Comparison of ENCODE assay signal across 8 cellular contexts in the genomic region with DNA sequence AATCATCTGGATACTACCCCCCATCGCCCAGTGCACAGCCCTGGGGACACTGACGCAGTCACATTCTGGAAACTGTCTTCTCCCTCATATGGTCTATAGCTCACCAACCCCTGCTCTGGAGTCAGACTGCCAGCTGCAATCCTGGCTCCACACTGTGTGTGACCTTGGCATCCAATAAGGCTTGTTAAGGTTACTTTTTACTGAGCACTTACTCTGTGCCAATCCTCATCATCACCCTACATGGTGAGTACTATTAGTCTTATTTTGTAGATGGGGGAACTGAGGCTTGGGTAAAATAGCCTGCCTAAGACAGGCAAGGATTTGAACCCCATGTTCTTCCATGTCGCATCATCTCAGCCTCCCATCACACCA. TPM values are rescaled to one million over a fixed set of nuclear protein-coding genes. Genes with fewer than 3 reads are reported as not detected.
A peak's percentile ranks its signal among the peaks of the same experiment; 100 is the strongest.
DNase-seq lines count a peak whose midpoint lies in the region; ATAC-seq and TF ChIP-seq lines count a peak whose summit lies in the region.

No MANE protein-coding gene starts in this region.

- peaks cover 30% of the 10 kb centered on the region for H3F3A ChIP-seq in smooth muscle cell (ENCODE audit: low read depth)

- CTCF ChIA-PET in HEK293 (lab: Yijun Ruan, JAX): interaction anchor here (0.5 to 8.6 kb wide), 23 partner anchors 7 to 267 kb away, joined by 3 to 111 read pairs (median 5); a partner anchor contains a TSS
- CTCF ChIA-PET in activated CD8-positive, alpha-beta T cell treated with anti-CD3 and anti-CD28 coated beads, Interleukin-2, amount 10 ng/mL, durations not matched to agents 7 days and 5 days (lab: Charles Lee): interaction anchor here (0.6 to 10.5 kb wide), 18 partner anchors 10 to 273 kb away, joined by 4 to 113 read pairs (median 8); a partner anchor contains a TSS

- H3K9ac ChIP-seq in smooth muscle cell (ENCODE audit: low read depth): no peak overlapping the region

- peaks cover 3% of the 10 kb centered on the region for H3K27me3 Mint-ChIP-seq in activated CD8-positive, alpha-beta T cell treated with anti-CD3 and anti-CD28 coated beads, Interleukin-2, amount 10 ng/mL, durations not matched to agents 7 days and 5 days (ENCODE audit: low read depth)

- H3K79me2 ChIP-seq in smooth muscle cell (ENCODE audit: low read depth): peaks cover 74% of the 10 kb centered on the region

- H3K4me1 Mint-ChIP-seq in activated CD8-positive, alpha-beta T cell treated with anti-CD3 and anti-CD28 coated beads, Interleukin-2, amount 10 ng/mL, durations not matched to agents 7 days and 5 days (ENCODE audit: low read depth): peaks cover 25% of the 10 kb centered on the region

- DNase-seq in activated CD8-positive, alpha-beta T cell treated with anti-CD3 and anti-CD28 coated beads, Interleukin-2, amount 10 ng/mL, durations not matched to agents 7 days and 5 days: no peak
- no peak for DNase-seq in right atrium auricular region (ENCODE audit: low spot score)
- DNase-seq in smooth muscle cell (lab: John Stamatoyannopoulos, UW; ENCODE audit: unreplicated experiment): no peak
- DNase-seq in pons (ENCODE audit: low spot score): no peak
- no peak for DNase-seq in AG08396 (ENCODE audit: low spot score)

- H3K27ac ChIP-seq in HEK293 (ENCODE audit: extremely low read depth, low read depth, low read length): no peak overlapping the region
- peak overlapping the region; percentile 90 to 96 for H3K27ac ChIP-seq in right atrium auricular region
- peak overlapping the region; percentile 56 for H3K27ac ChIP-seq in smooth muscle cell (ENCODE audit: low read depth)

- peak overlapping the region; percentile 64 for H3K4me3 Mint-ChIP-seq in activated CD8-positive, alpha-beta T cell treated with anti-CD3 and anti-CD28 coated beads, Interleukin-2, amount 10 ng/mL, durations not matched to agents 7 days and 5 days

- WGBS in smooth muscle cell (ENCODE audit: low lambda C conversion rate): 83% methylated on average over 3 of the region's 3 CpGs

- POLR2A ChIA-PET in HEK293 (lab: Yijun Ruan, JAX): interaction anchor here (0.5 to 2.3 kb wide), 5 partner anchors 12 to 580 kb away, joined by 4 to 8 read pairs (median 7); a partner anchor contains a TSS
- POLR2A ChIA-PET in activated CD8-positive, alpha-beta T cell treated with anti-CD3 and anti-CD28 coated beads, Interleukin-2, amount 10 ng/mL, durations not matched to agents 7 days and 5 days (lab: Charles Lee): interaction anchor here (0.6 to 1.7 kb wide), 4 partner anchors 12 to 94 kb away, joined by 3 to 5 read pairs (median 4); no protein-coding TSS in a partner anchor

- peak overlapping the region; percentile 77 for H3K27ac Mint-ChIP-seq in activated CD8-positive, alpha-beta T cell treated with anti-CD3 and anti-CD28 coated beads, Interleukin-2, amount 10 ng/mL, durations not matched to agents 7 days and 5 days

- H3K4me2 ChIP-seq in smooth muscle cell: peak overlapping the region; percentile 83

- H3K9me3 ChIP-seq in HEK293 (ENCODE audit: control insufficient read depth, insufficient read depth, low read depth, low read length) (no peaks in the 10 kb centered on the region), right atrium auricular region (no peaks in the 10 kb centered on the region), smooth muscle cell (replicated peaks; ENCODE audit: low read depth) (no peaks in the 10 kb centered on the region)

- ATAC-seq in activated CD8-positive, alpha-beta T cell treated with anti-CD3 and anti-CD28 coated beads, Interleukin-2, amount 10 ng/mL, durations not matched to agents 7 days and 5 days: no peak
- ATAC-seq in HG03108 (IDR thresholded peaks at IDR 0.05; ENCODE audit: unreplicated experiment) (no peak), HG03460 (IDR thresholded peaks at IDR 0.05; ENCODE audit: unreplicated experiment) (no peak)

- no peak overlapping the region for H3K4me3 ChIP-seq in HEK293 (ENCODE audit: low read depth, low read length)
- peak overlapping the region in 1 of 2 donors; percentile 40 for H3K4me3 ChIP-seq in right atrium auricular region
- peak overlapping the region; percentile 42 for H3K4me3 ChIP-seq in smooth muscle cell

- no peaks in the 10 kb centered on the region for H3K9me3 Mint-ChIP-seq in activated CD8-positive, alpha-beta T cell treated with anti-CD3 and anti-CD28 coated beads, Interleukin-2, amount 10 ng/mL, durations not matched to agents 7 days and 5 days (ENCODE audit: insufficient read depth)

- H4K20me1 ChIP-seq in smooth muscle cell (ENCODE audit: low read depth): peaks cover 100% of the 10 kb centered on the region

- H3K36me3 Mint-ChIP-seq in activated CD8-positive, alpha-beta T cell treated with anti-CD3 and anti-CD28 coated beads, Interleukin-2, amount 10 ng/mL, durations not matched to agents 7 days and 5 days (ENCODE audit: low read depth): no peaks in the 10 kb centered on the region

- peaks cover 8% of the 10 kb centered on the region; the same call in 1 of the 2 replicates for H3K4me1 ChIP-seq in HEK293 (ENCODE audit: control insufficient read depth, insufficient read depth, low read length)
- peaks cover 0 to 100% of the 10 kb centered on the region in 2 donors for H3K4me1 ChIP-seq in right atrium auricular region
- H3K4me1 ChIP-seq in smooth muscle cell (ENCODE audit: low read depth): peaks cover 95% of the 10 kb centered on the region

- H3K27me3 ChIP-seq in right atrium auricular region (no peaks in the 10 kb centered on the region), smooth muscle cell (ENCODE audit: low read depth) (no peaks in the 10 kb centered on the region)

- H3K36me3 ChIP-seq in HEK293 (ENCODE audit: control insufficient read depth in 2 of 2, insufficient read depth in 1 of 2, low read length in 2 of 2) (no peaks in the 10 kb centered on the region), right atrium auricular region (no peaks in the 10 kb centered on the region), smooth muscle cell (ENCODE audit: low read depth) (no peaks in the 10 kb centered on the region)

- no peak overlapping the region for H2AFZ ChIP-seq in smooth muscle cell (ENCODE audit: low read depth)

- TF ChIP-seq CTCF in HEK293 (tag by site-specific recombination; IDR thresholded peaks at IDR 0.05) (no peak), right atrium auricular region (IDR thresholded peaks at IDR 0.05) (no peak), smooth muscle cell (IDR thresholded peaks at IDR 0.05; ENCODE audit: borderline replicate concordance, insufficient read depth, poor library complexity, severe bottlenecking) (no peak)

TF ChIP-seq in HEK293, 187 proteins besides CTCF, POLR2A, EP300 and RAD21:
- peak; percentile 47; the same call in 1 of the 2 replicates for TF ChIP-seq ZBTB17 (tag by site-specific recombination; IDR thresholded peaks at IDR 0.05)
- TF ChIP-seq, protein P1, sequence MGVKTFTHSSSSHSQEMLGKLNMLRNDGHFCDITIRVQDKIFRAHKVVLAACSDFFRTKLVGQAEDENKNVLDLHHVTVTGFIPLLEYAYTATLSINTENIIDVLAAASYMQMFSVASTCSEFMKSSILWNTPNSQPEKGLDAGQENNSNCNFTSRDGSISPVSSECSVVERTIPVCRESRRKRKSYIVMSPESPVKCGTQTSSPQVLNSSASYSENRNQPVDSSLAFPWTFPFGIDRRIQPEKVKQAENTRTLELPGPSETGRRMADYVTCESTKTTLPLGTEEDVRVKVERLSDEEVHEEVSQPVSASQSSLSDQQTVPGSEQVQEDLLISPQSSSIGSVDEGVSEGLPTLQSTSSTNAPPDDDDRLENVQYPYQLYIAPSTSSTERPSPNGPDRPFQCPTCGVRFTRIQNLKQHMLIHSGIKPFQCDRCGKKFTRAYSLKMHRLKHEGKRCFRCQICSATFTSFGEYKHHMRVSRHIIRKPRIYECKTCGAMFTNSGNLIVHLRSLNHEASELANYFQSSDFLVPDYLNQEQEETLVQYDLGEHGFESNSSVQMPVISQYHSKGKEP (tag by site-specific recombination; IDR thresholded peaks at IDR 0.05): no peak
- peak; percentile 97 for TF ChIP-seq ZNF664 (tag by site-specific recombination; IDR thresholded peaks at IDR 0.05)
- TF ChIP-seq, protein P2, sequence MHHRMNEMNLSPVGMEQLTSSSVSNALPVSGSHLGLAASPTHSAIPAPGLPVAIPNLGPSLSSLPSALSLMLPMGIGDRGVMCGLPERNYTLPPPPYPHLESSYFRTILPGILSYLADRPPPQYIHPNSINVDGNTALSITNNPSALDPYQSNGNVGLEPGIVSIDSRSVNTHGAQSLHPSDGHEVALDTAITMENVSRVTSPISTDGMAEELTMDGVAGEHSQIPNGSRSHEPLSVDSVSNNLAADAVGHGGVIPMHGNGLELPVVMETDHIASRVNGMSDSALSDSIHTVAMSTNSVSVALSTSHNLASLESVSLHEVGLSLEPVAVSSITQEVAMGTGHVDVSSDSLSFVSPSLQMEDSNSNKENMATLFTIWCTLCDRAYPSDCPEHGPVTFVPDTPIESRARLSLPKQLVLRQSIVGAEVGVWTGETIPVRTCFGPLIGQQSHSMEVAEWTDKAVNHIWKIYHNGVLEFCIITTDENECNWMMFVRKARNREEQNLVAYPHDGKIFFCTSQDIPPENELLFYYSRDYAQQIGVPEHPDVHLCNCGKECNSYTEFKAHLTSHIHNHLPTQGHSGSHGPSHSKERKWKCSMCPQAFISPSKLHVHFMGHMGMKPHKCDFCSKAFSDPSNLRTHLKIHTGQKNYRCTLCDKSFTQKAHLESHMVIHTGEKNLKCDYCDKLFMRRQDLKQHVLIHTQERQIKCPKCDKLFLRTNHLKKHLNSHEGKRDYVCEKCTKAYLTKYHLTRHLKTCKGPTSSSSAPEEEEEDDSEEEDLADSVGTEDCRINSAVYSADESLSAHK (tag by site-specific recombination; IDR thresholded peaks at IDR 0.05): 0 out of 2 replicates have a peak, but pooled peaks have one; percentile 44

RNA-seq across cellular contexts. Expression of a gene that starts 34.9 kb away (rescaled TPM):
- total RNA-seq in activated CD8-positive, alpha-beta T cell treated with anti-CD3 and anti-CD28 coated beads, Interleukin-2, amount 10 ng/mL, durations not matched to agents 7 days and 5 days: 10 to 100 TPM; 20.9 to 22.7 TPM
- 10 to 100 TPM; 23.5 to 35.0 TPM for total RNA-seq in right atrium auricular region
- total RNA-seq in smooth muscle cell: 8.4 and 12.2 TPM in 2 replicates
- 12.2 and 15.6 TPM in 2 replicates for polyA plus RNA-seq in smooth muscle cell
